Comparison of ENCODE assay signal across 18 cellular contexts in genomic region chr22:18042685-18043084, GRCh38. TPM values are rescaled to one million over a fixed set of nuclear protein-coding genes. Genes with fewer than 3 reads are reported as not detected.
A peak's percentile ranks its signal among the peaks of the same experiment; 100 is the strongest.
DNase-seq lines count a peak whose midpoint lies in the region; TF ChIP-seq lines count a peak whose summit lies in the region.
"Had no signal": no experiment of that assay in that cellular context is flagged by ENCODE, and none has a peak within 500 bp of the region (broad histone marks: within the 10 kb centered on the region; RNA-seq: fewer than 3 reads in every experiment).

No MANE protein-coding gene starts in this region.

- no peaks in the 10 kb centered on the region for H3K9me2 ChIP-seq in Karpas-422 (replicated peaks; ENCODE audit: insufficient read depth, low read length)

- peak overlapping the region; percentile 2 for H3K27ac ChIP-seq in AG04450 (ENCODE audit: low read depth, low read length)
- H3K27ac ChIP-seq in Karpas-422 (ENCODE audit: low read length): no peak overlapping the region
- H3K27ac ChIP-seq in caudate nucleus (ENCODE audit: low read depth, low read length): peak overlapping the region; percentile 36
- no peak overlapping the region for H3K27ac ChIP-seq in liver (ENCODE audit: low read depth in 1 of 2, low read length in 2 of 2)
- H3K27ac ChIP-seq: prostate gland, transverse colon, WERI-Rb-1 had no signal

- 36% methylated on average over 6 of the region's 6 CpGs for WGBS in liver

- H3K36me3 ChIP-seq in Karpas-422 (ENCODE audit: insufficient read depth, low read length) (no peaks in the 10 kb centered on the region), liver (ENCODE audit: control insufficient read depth in 4 of 4, insufficient read depth in 3 of 4, low read depth in 1 of 4, low read length in 3 of 4) (no peaks in the 10 kb centered on the region)
- H3K36me3 ChIP-seq: prostate gland, transverse colon, WERI-Rb-1 had no signal

- H2AFZ ChIP-seq in Karpas-422 (ENCODE audit: low read length): no peak overlapping the region

- DNase-seq in AG04450 (ENCODE audit: low read depth, low spot score): no peak
- DNase-seq in Karpas-422: peak; percentile 34
- DNase-seq in caudate nucleus (lab: John Stamatoyannopoulos, UW): no peak
- no peak for DNase-seq in Ammon's horn (ENCODE audit: low spot score)
- DNase-seq in iPS-NIHi7 (ENCODE audit: extremely low spot score): no peak
- DNase-seq in stimulated activated CD4-positive, alpha-beta T cell treated with anti-CD3 and anti-CD28 coated beads, Interleukin-4, amount 100 ng/mL, for 1 hour: no peak
- no peak for DNase-seq in NOMO-1 treated with dmso at 0.1 percent for 144 hours (lab: John Stamatoyannopoulos, UW; ENCODE audit: unreplicated experiment)
- DNase-seq: activated CD4-positive, alpha-beta memory T cell treated with anti-CD3 and anti-CD28 coated beads, Interleukin-2, amount 10 ng/mL, durations not matched to agents 7 days and 5 days; activated T-cell treated with anti-CD3 and anti-CD28 coated beads, Interleukin-2, amount 50 U/mL, for 48 hours; erythroblast; mesendoderm; MM.1S; NCI-H2029; SHP77; transverse colon; WERI-Rb-1 had no signal

- TF ChIP-seq CTCF in AG04450 (IDR thresholded peaks at IDR 0.05; ENCODE audit: low read depth, low read length): no peak
- TF ChIP-seq CTCF in liver (IDR thresholded peaks at IDR 0.05; ENCODE audit: low read depth, low read length, missing input control): no peak

- POLR2A ChIA-PET in AG04450 (lab: Yijun Ruan, JAX): no interaction called here

- CTCF ChIA-PET in AG04450 (lab: Charles Lee): interaction anchor here (1.7 kb wide), 1 partner anchor 33 kb away, joined by 6 read pairs; no protein-coding TSS in a partner anchor

- H3K4me2 ChIP-seq in Karpas-422 (ENCODE audit: low read depth, low read length, poor library complexity, severe bottlenecking): no peak overlapping the region

- H3K4me1 ChIP-seq in Karpas-422 (ENCODE audit: low read length): no peaks in the 10 kb centered on the region
- H3K4me1 ChIP-seq in liver (ENCODE audit: control insufficient read depth in 4 of 4, insufficient read depth in 4 of 4, low read length in 3 of 4): peaks cover 6 to 31% (median 25%) of the 10 kb centered on the region in 4 donors
- H3K4me1 ChIP-seq: prostate gland had no signal

- H3K9me3 ChIP-seq in AG04450 (ENCODE audit: control insufficient read depth, insufficient read depth, low read length) (peaks cover 8% of the 10 kb centered on the region; the same call in 1 of the 2 replicates), Karpas-422 (ENCODE audit: low read length) (no peaks in the 10 kb centered on the region), liver (ENCODE audit: control insufficient read depth in 4 of 4, low read length in 3 of 4) (no peaks in the 10 kb centered on the region)
- H3K9me3 ChIP-seq: prostate gland, transverse colon had no signal

- H3K4me3 ChIP-seq in AG04450 (ENCODE audit: low read depth, low read length) (no peak overlapping the region), Karpas-422 (ENCODE audit: low read length) (no peak overlapping the region), liver (ENCODE audit: low read depth in 1 of 3, low read length in 3 of 3) (no peak overlapping the region)
- H3K4me3 ChIP-seq: prostate gland, transverse colon had no signal

- no peaks in the 10 kb centered on the region for H3K79me2 ChIP-seq in Karpas-422 (ENCODE audit: low read length)

- no peak overlapping the region for H3K9ac ChIP-seq in Karpas-422 (ENCODE audit: low read length)
- H3K9ac ChIP-seq in liver (ENCODE audit: low read depth in 1 of 2, low read length in 2 of 2): no peak overlapping the region

- no peak for TF ChIP-seq RAD21 in liver (IDR thresholded peaks at IDR 0.05)

- H3K27me3 ChIP-seq in AG04450 (ENCODE audit: control insufficient read depth, insufficient read depth, low read length) (no peaks in the 10 kb centered on the region), Karpas-422 (ENCODE audit: low read length) (no peaks in the 10 kb centered on the region), liver (ENCODE audit: control insufficient read depth in 4 of 4, insufficient read depth in 4 of 4, low read length in 3 of 4) (no peaks in the 10 kb centered on the region)
- H3K27me3 ChIP-seq: transverse colon had no signal

- H4K20me1 ChIP-seq in Karpas-422 (ENCODE audit: insufficient read depth, low read depth, low read length): no peaks in the 10 kb centered on the region

TF ChIP-seq in liver, 16 proteins besides CTCF, POLR2A, EP300 and RAD21:
- no peak for TF ChIP-seq HNF4G (IDR thresholded peaks at IDR 0.05)
- peak; percentile 54 for TF ChIP-seq YY1 (IDR thresholded peaks at IDR 0.05)
- peak; percentile 91 for TF ChIP-seq NR2F2 (IDR thresholded peaks at IDR 0.05)
- no peak for TF ChIP-seq FOXA1 (IDR thresholded peaks at IDR 0.05)
- TF ChIP-seq, protein P1, sequence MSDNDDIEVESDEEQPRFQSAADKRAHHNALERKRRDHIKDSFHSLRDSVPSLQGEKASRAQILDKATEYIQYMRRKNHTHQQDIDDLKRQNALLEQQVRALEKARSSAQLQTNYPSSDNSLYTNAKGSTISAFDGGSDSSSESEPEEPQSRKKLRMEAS (IDR thresholded peaks at IDR 0.05): peak; percentile 78
- TF ChIP-seq ATF3 (IDR thresholded peaks at IDR 0.05): no peak
- peak; percentile 76 to 84 for TF ChIP-seq RXRA (IDR thresholded peaks at IDR 0.05)
- TF ChIP-seq EGR1 (IDR thresholded peaks at IDR 0.05; ENCODE audit: low read depth in 2 of 2): no peak
- TF ChIP-seq, protein P2, sequence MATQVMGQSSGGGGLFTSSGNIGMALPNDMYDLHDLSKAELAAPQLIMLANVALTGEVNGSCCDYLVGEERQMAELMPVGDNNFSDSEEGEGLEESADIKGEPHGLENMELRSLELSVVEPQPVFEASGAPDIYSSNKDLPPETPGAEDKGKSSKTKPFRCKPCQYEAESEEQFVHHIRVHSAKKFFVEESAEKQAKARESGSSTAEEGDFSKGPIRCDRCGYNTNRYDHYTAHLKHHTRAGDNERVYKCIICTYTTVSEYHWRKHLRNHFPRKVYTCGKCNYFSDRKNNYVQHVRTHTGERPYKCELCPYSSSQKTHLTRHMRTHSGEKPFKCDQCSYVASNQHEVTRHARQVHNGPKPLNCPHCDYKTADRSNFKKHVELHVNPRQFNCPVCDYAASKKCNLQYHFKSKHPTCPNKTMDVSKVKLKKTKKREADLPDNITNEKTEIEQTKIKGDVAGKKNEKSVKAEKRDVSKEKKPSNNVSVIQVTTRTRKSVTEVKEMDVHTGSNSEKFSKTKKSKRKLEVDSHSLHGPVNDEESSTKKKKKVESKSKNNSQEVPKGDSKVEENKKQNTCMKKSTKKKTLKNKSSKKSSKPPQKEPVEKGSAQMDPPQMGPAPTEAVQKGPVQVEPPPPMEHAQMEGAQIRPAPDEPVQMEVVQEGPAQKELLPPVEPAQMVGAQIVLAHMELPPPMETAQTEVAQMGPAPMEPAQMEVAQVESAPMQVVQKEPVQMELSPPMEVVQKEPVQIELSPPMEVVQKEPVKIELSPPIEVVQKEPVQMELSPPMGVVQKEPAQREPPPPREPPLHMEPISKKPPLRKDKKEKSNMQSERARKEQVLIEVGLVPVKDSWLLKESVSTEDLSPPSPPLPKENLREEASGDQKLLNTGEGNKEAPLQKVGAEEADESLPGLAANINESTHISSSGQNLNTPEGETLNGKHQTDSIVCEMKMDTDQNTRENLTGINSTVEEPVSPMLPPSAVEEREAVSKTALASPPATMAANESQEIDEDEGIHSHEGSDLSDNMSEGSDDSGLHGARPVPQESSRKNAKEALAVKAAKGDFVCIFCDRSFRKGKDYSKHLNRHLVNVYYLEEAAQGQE (IDR thresholded peaks at IDR 0.05): no peak
- no peak for TF ChIP-seq TAF1 (conservative IDR thresholded peaks at IDR 0.05)
- TF ChIP-seq JUND (IDR thresholded peaks at IDR 0.05): no peak
- peak; percentile 56 to 58 for TF ChIP-seq HNF4A (conservative IDR thresholded peaks at IDR 0.05)
- no peak for TF ChIP-seq GABPA (IDR thresholded peaks at IDR 0.05 in 1 of 2, conservative IDR thresholded peaks at IDR 0.05 in 1 of 2)
- peak; percentile 67 for TF ChIP-seq SP1 (IDR thresholded peaks at IDR 0.05)
- no peak for TF ChIP-seq FOXA2 (IDR thresholded peaks at IDR 0.05)
- TF ChIP-seq, protein P3, sequence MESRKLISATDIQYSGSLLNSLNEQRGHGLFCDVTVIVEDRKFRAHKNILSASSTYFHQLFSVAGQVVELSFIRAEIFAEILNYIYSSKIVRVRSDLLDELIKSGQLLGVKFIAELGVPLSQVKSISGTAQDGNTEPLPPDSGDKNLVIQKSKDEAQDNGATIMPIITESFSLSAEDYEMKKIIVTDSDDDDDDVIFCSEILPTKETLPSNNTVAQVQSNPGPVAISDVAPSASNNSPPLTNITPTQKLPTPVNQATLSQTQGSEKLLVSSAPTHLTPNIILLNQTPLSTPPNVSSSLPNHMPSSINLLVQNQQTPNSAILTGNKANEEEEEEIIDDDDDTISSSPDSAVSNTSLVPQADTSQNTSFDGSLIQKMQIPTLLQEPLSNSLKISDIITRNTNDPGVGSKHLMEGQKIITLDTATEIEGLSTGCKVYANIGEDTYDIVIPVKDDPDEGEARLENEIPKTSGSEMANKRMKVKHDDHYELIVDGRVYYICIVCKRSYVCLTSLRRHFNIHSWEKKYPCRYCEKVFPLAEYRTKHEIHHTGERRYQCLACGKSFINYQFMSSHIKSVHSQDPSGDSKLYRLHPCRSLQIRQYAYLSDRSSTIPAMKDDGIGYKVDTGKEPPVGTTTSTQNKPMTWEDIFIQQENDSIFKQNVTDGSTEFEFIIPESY (IDR thresholded peaks at IDR 0.05): no peak

RNA-seq across cellular contexts. Expression of gene MICAL3, which starts 18.3 kb away (rescaled TPM):
- 17.8 and 18.5 TPM in 2 replicates for polyA plus RNA-seq in AG04450 (2011; rRNA removed)
- 29.1 and 40.9 TPM in 2 replicates for polyA minus RNA-seq in AG04450 (2011; rRNA and poly(A)+ RNA removed)
- total RNA-seq in Karpas-422 (2014; rRNA removed; shearing (Covaris generic); ENCODE audit: low replicate concordance): 54.9 and 64.1 TPM in 2 replicates
- total RNA-seq in liver: 10 to 100 TPM; 30.3 to 38.4 TPM
- 10 to 100 TPM in 1 of 2 donors, 1 to 10 TPM in 1; 6.4 to 16.5 TPM for polyA plus RNA-seq in liver

RNA-seq across cellular contexts. Expression of gene PEX26, which starts 35.1 kb away (rescaled TPM):
- polyA plus RNA-seq in AG04450 (2011; rRNA removed): 20.8 and 24.8 TPM in 2 replicates
- 27.3 and 35.8 TPM in 2 replicates for polyA minus RNA-seq in AG04450 (2011; rRNA and poly(A)+ RNA removed)
- 22.4 and 27.5 TPM in 2 replicates for total RNA-seq in Karpas-422 (2014; rRNA removed; shearing (Covaris generic); ENCODE audit: low replicate concordance)
- total RNA-seq in liver: 10 to 100 TPM; 13.3 to 20.6 TPM
- 10 to 100 TPM in 1 of 2 donors, 1 to 10 TPM in 1; 3.5 to 21.0 TPM for polyA plus RNA-seq in liver

Comparison
In these comparisons a context has a peak if more than half of its experiments do, and no peak if none do; other contexts are left out.
1. H3K27ac ChIP-seq: peak in AG04450 (single experiment) and caudate nucleus (single experiment); none in Karpas-422 (single experiment) and liver (0 of 2).